Comparison of ENCODE assay signal across 19 cellular contexts in the genomic region with DNA sequence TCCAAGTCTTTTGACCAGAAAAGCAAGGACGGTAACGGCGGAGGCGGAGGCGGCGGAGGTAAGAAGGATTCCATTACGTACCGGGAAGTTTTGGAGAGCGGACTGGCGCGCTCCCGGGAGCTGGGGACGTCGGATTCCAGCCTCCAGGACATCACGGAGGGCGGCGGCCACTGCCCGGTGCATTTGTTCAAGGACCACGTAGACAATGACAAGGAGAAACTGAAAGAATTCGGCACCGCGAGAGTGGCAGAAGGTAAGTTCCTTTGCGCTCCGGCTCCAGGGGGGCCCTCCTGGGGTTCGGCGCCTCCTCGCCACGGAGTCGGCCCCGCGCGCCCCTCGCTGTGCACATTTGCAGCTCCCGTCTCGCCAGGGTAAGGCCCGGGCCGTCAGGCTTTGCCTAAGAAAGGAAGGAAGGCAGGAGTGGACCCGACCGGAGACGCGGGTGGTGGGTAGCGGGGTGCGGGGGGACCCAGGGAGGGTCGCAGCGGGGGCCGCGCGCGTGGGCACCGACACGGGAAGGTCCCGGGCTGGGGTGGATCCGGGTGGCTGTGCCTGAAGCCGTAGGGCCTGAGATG. TPM values are rescaled to one million over a fixed set of nuclear protein-coding genes. Genes with fewer than 3 reads are reported as not detected.
DNase-seq lines count a peak whose midpoint lies in the region; ATAC-seq and TF ChIP-seq lines count a peak whose summit lies in the region.
"Had no signal": no experiment of that assay in that cellular context is flagged by ENCODE, and none has a peak within 500 bp of the region (broad histone marks: within the 10 kb centered on the region; RNA-seq: fewer than 3 reads in every experiment).

No MANE protein-coding gene starts in this region.

- peaks cover 100% of the 10 kb centered on the region for H3K27me3 ChIP-seq in ectodermal cell (ENCODE audit: control insufficient read depth, insufficient read depth, low read length, poor library complexity, severe bottlenecking)

- TF ChIP-seq CTCF in type B pancreatic cell (conservative IDR thresholded peaks at IDR 0.05) (no peak), CD14-positive monocyte (IDR thresholded peaks at IDR 0.05) (no peak)

- H3K36me3 ChIP-seq in ectodermal cell (ENCODE audit: control insufficient read depth, insufficient read depth, low read length) = no peaks in the 10 kb centered on the region
- H3K36me3 ChIP-seq: esophagus squamous epithelium, neutrophil had no signal

- H3K36me3 Mint-ChIP-seq in activated naive CD8-positive, alpha-beta T cell treated with anti-CD3 and anti-CD28 coated beads for 36 hours = no peaks in the 10 kb centered on the region
- no peaks in the 10 kb centered on the region for H3K36me3 Mint-ChIP-seq in activated naive CD8-positive, alpha-beta T cell treated with anti-CD3 and anti-CD28 coated beads, Interleukin-2, amount 50 U/mL, for 24 hours (ENCODE audit: low read depth)
- H3K36me3 Mint-ChIP-seq in type B pancreatic cell (no peaks in the 10 kb centered on the region), CD14-positive monocyte (peaks cover 0 to 2% of the 10 kb centered on the region in 2 donors)

- H3K4me1 Mint-ChIP-seq in activated naive CD8-positive, alpha-beta T cell treated with anti-CD3 and anti-CD28 coated beads for 36 hours = peaks cover 8% of the 10 kb centered on the region
- no peaks in the 10 kb centered on the region for H3K4me1 Mint-ChIP-seq in activated naive CD8-positive, alpha-beta T cell treated with anti-CD3 and anti-CD28 coated beads, Interleukin-2, amount 50 U/mL, for 24 hours
- H3K4me1 Mint-ChIP-seq in type B pancreatic cell (ENCODE audit: unreplicated experiment) (peaks cover 8% of the 10 kb centered on the region), CD14-positive monocyte (no peaks in the 10 kb centered on the region)

- no peak for DNase-seq in activated naive CD8-positive, alpha-beta T cell treated with anti-CD3 and anti-CD28 coated beads for 36 hours
- DNase-seq in activated naive CD8-positive, alpha-beta T cell treated with anti-CD3 and anti-CD28 coated beads, Interleukin-2, amount 50 U/mL, for 24 hours = no peak
- DNase-seq in mesenteric fat pad (ENCODE audit: low spot score) (peak; percentile 82), type B pancreatic cell (ENCODE audit: extremely low spot score, unreplicated experiment) (no peak), activated gamma-delta T cell (lab: John Stamatoyannopoulos, UW) (no peak), CD14-positive monocyte (ENCODE audit: low spot score) (no peak), SHP77 treated with DMSO at 0.1 percent for 48 hours (lab: John Stamatoyannopoulos, UW) (no peak)
- DNase-seq: activated CD4-positive, alpha-beta T cell treated with anti-CD3 and anti-CD28 coated beads for 4 hours; activated naive CD4-positive, alpha-beta T cell; effector CD4-positive, alpha-beta T cell; esophagus squamous epithelium; NCI-H1694 treated with DMSO at 0.1 percent for 48 hours; NCI-H526 treated with DMSO at 0.1 percent for 48 hours had no signal

- intact Hi-C loops in CD14-positive monocyte (cut with micrococcal nuclease) = no loop called here

- no peaks in the 10 kb centered on the region for H3K9me3 ChIP-seq in ectodermal cell (ENCODE audit: control insufficient read depth, low read length)
- H3K9me3 ChIP-seq: esophagus squamous epithelium, mucosa of descending colon, neutrophil had no signal

- 1 to 2% methylated on average over 54 of the region's 54 CpGs for WGBS in ectodermal cell, 2 experiments

- no peak overlapping the region for H3K27ac Mint-ChIP-seq in activated naive CD8-positive, alpha-beta T cell treated with anti-CD3 and anti-CD28 coated beads for 36 hours
- no peak overlapping the region for H3K27ac Mint-ChIP-seq in activated naive CD8-positive, alpha-beta T cell treated with anti-CD3 and anti-CD28 coated beads, Interleukin-2, amount 50 U/mL, for 24 hours
- H3K27ac Mint-ChIP-seq in type B pancreatic cell (no peak overlapping the region), CD14-positive monocyte (no peak overlapping the region)

- no peak for ATAC-seq in activated naive CD8-positive, alpha-beta T cell treated with anti-CD3 and anti-CD28 coated beads, Interleukin-2, amount 50 U/mL, for 24 hours
- ATAC-seq: left lobe of liver, mucosa of descending colon had no signal

- peaks cover 6% of the 10 kb centered on the region for H3K9me3 Mint-ChIP-seq in activated naive CD8-positive, alpha-beta T cell treated with anti-CD3 and anti-CD28 coated beads for 36 hours
- peaks cover 6% of the 10 kb centered on the region for H3K9me3 Mint-ChIP-seq in activated naive CD8-positive, alpha-beta T cell treated with anti-CD3 and anti-CD28 coated beads, Interleukin-2, amount 50 U/mL, for 24 hours
- no peaks in the 10 kb centered on the region for H3K9me3 Mint-ChIP-seq in type B pancreatic cell
- H3K9me3 Mint-ChIP-seq in CD14-positive monocyte = peaks cover 0 to 15% (median 8%) of the 10 kb centered on the region in 7 donors

- peaks cover 11% of the 10 kb centered on the region for H3K4me1 ChIP-seq in ectodermal cell (ENCODE audit: control insufficient read depth, insufficient read depth, low read length)

- H3K4me3 ChIP-seq in ectodermal cell (ENCODE audit: insufficient read depth, low read depth, low read length) = peak overlapping the region; percentile 13
- H3K4me3 ChIP-seq: esophagus squamous epithelium, mucosa of descending colon had no signal

- no peak overlapping the region for H3K27ac ChIP-seq in ectodermal cell (ENCODE audit: insufficient read depth, low read depth, low read length, poor library complexity, severe bottlenecking)
- H3K27ac ChIP-seq: esophagus squamous epithelium, HL-60, neutrophil had no signal

- H3K4me3 Mint-ChIP-seq in activated naive CD8-positive, alpha-beta T cell treated with anti-CD3 and anti-CD28 coated beads for 36 hours = peak overlapping the region; percentile 1
- H3K4me3 Mint-ChIP-seq in activated naive CD8-positive, alpha-beta T cell treated with anti-CD3 and anti-CD28 coated beads, Interleukin-2, amount 50 U/mL, for 24 hours = no peak overlapping the region
- H3K4me3 Mint-ChIP-seq in type B pancreatic cell (peak overlapping the region; percentile 55), CD14-positive monocyte (peak overlapping the region in 1 of 2 donors; percentile 88)

- H3K27me3 Mint-ChIP-seq in activated naive CD8-positive, alpha-beta T cell treated with anti-CD3 and anti-CD28 coated beads for 36 hours = peaks cover 89% of the 10 kb centered on the region
- peaks cover 76% of the 10 kb centered on the region for H3K27me3 Mint-ChIP-seq in activated naive CD8-positive, alpha-beta T cell treated with anti-CD3 and anti-CD28 coated beads, Interleukin-2, amount 50 U/mL, for 24 hours
- H3K27me3 Mint-ChIP-seq in type B pancreatic cell (peaks cover 91% of the 10 kb centered on the region), CD14-positive monocyte (ENCODE audit: low read depth in 3 of 3) (peaks cover 83 to 94% (median 86%) of the 10 kb centered on the region in 3 donors)

RNA-seq across cellular contexts. Expression of gene SHOX, which starts 0.4 kb away (rescaled TPM):
- not detected for total RNA-seq in activated naive CD8-positive, alpha-beta T cell treated with anti-CD3 and anti-CD28 coated beads for 36 hours
- polyA plus RNA-seq in ectodermal cell (2013, experiment 1 of 4) = not detected
- not detected for polyA plus RNA-seq in ectodermal cell (2013, experiment 2 of 4)
- polyA plus RNA-seq in ectodermal cell (2013, experiment 3 of 4) = not detected
- polyA plus RNA-seq in ectodermal cell (2013, experiment 4 of 4) = 0.08 TPM
- 0.10 TPM for total RNA-seq in mesenteric fat pad
- not detected in 2 replicates for total RNA-seq in type B pancreatic cell (ENCODE audit: low replicate concordance)
- polyA plus RNA-seq in CD14-positive monocyte = not detected
- total RNA-seq: aorta, left lobe of liver had no signal
